25 cellular contexts compared by ENCODE assay signal in genomic region chr1:204242920-204243319, GRCh38. TPM values are rescaled to one million over a fixed set of nuclear protein-coding genes. Genes with fewer than 3 reads are reported as not detected.
DNase-seq lines count a peak whose midpoint lies in the region; ATAC-seq, FAIRE-seq and TF ChIP-seq lines count a peak whose summit lies in the region.
"Had no signal": no experiment of that assay in that cellular context is flagged by ENCODE, and none has a peak within 500 bp of the region (broad histone marks: within the 10 kb centered on the region; RNA-seq: fewer than 3 reads in every experiment).

No MANE protein-coding gene starts in this region.

- H3K4me2 ChIP-seq in HepG2 (ENCODE audit: low read depth, low read length) (no peak overlapping the region), SK-N-SH (no peak overlapping the region)
- H3K4me2 ChIP-seq: A549; BLaER1 treated with 17β-estradiol and CSF1 and Interleukin-3, amounts not matched to agents 10 nM and 100 nM; GM23338 had no signal

- CTCF ChIA-PET in HepG2 (lab: Yijun Ruan, JAX; ENCODE audit: low intra/inter-chr PET ratio, low total read pairs), result no interaction called here
- CTCF ChIA-PET in SK-N-SH (lab: Yijun Ruan, JAX), result interaction anchor here (1.1 to 1.3 kb wide), 4 partner anchors 36 to 121 kb away, joined by 3 to 4 read pairs (median 3); no protein-coding TSS in a partner anchor

- peaks cover 48 to 71% of the 10 kb centered on the region in 2 donors for H3K36me3 ChIP-seq in kidney (ENCODE audit: control insufficient read depth in 1 of 2, insufficient read depth in 2 of 2, low read length in 2 of 2)
- peaks cover 7 to 12% of the 10 kb centered on the region in 2 experiments; a peak in 2 of 5 replicates for H3K36me3 ChIP-seq in HepG2 (replicated peaks in 1 of 2; ENCODE audit: control insufficient read depth in 1 of 2, insufficient read depth in 2 of 2, low read length in 2 of 2)
- no peaks in the 10 kb centered on the region for H3K36me3 ChIP-seq in upper lobe of right lung
- H3K36me3 ChIP-seq in SK-N-SH (replicated peaks in 1 of 2; ENCODE audit: control insufficient read depth in 1 of 2, insufficient read depth in 2 of 2, low read length in 1 of 2), result peaks cover 0 to 3% of the 10 kb centered on the region in 2 experiments
- H3K36me3 ChIP-seq: BLaER1 treated with 17β-estradiol and CSF1 and Interleukin-3, amounts not matched to agents 10 nM and 100 nM had no signal

- TF ChIP-seq EP300 in HepG2 (IDR thresholded peaks at IDR 0.05; ENCODE audit: low read depth in 2 of 2, low read length in 2 of 2) (no peak), HepG2 (CRISPR knock-in tag; IDR thresholded peaks at IDR 0.05; ENCODE audit: borderline replicate concordance) (no peak), SK-N-SH (IDR thresholded peaks at IDR 0.05; ENCODE audit: borderline replicate concordance in 1 of 2, low read depth in 1 of 2, low read length in 1 of 2) (no peak)

- TF ChIP-seq CTCF in kidney (IDR thresholded peaks at IDR 0.05; ENCODE audit: borderline replicate concordance, extremely low read depth, insufficient read depth), result no peak
- no peak for TF ChIP-seq CTCF in HepG2 (CRISPR knock-in tag; IDR thresholded peaks at IDR 0.05)
- no peak for TF ChIP-seq CTCF in upper lobe of right lung (IDR thresholded peaks at IDR 0.05)
- no peak for TF ChIP-seq CTCF in SK-N-SH (IDR thresholded peaks at IDR 0.05)

- H3K79me2 ChIP-seq in HepG2 (ENCODE audit: insufficient read depth, low read length), result no peaks in the 10 kb centered on the region
- no peaks in the 10 kb centered on the region for H3K79me2 ChIP-seq in SK-N-SH (ENCODE audit: insufficient read depth)

- H3K4me3 ChIP-seq in kidney (ENCODE audit: low read length in 2 of 2), result no peak overlapping the region
- no peak overlapping the region for H3K4me3 ChIP-seq in HepG2 (replicated peaks in 1 of 3; ENCODE audit: insufficient read depth in 1 of 3, low read depth in 2 of 3, low read length in 3 of 3)
- H3K4me3 ChIP-seq in upper lobe of right lung, result no peak overlapping the region
- no peak overlapping the region for H3K4me3 ChIP-seq in SK-N-SH (ENCODE audit: low read depth in 2 of 2, low read length in 1 of 2)
- H3K4me3 ChIP-seq: A549; BLaER1 treated with 17β-estradiol and CSF1 and Interleukin-3, amounts not matched to agents 10 nM and 100 nM; GM12878; GM23338 had no signal

- POLR2A ChIA-PET in HepG2 (lab: Yijun Ruan, JAX) (no interaction called here), SK-N-SH (lab: Yijun Ruan, JAX) (no interaction called here)

- in situ Hi-C loops in HepG2 (cut with HindIII; ENCODE audit: extremely low pct_ligation_motif_present, low pct_unique_long_range_greater_than_20kb), result no loop called here

- TF ChIP-seq RAD21 in HepG2 (CRISPR knock-in tag; IDR thresholded peaks at IDR 0.05), result no peak
- no peak for TF ChIP-seq RAD21 in SK-N-SH (IDR thresholded peaks at IDR 0.05; ENCODE audit: low read length)

- FAIRE-seq in kidney (lab: Jason Lieb, UNC), result no peak
- FAIRE-seq in HepG2 (lab: Jason Lieb, UNC), result no peak
- FAIRE-seq: A549, D721Med, GM12878 had no signal

- no peaks in the 10 kb centered on the region for H3K9me2 ChIP-seq in SK-N-SH

- no peaks in the 10 kb centered on the region for H3K9me3 ChIP-seq in kidney (ENCODE audit: control insufficient read depth in 1 of 2, low read length in 2 of 2)
- H3K9me3 ChIP-seq in HepG2 (ENCODE audit: low read length), result no peaks in the 10 kb centered on the region
- no peaks in the 10 kb centered on the region for H3K9me3 ChIP-seq in upper lobe of right lung
- H3K9me3 ChIP-seq in SK-N-SH, result no peaks in the 10 kb centered on the region
- H3K9me3 ChIP-seq: A549; BE2C; BLaER1 treated with 17β-estradiol and CSF1 and Interleukin-3, amounts not matched to agents 10 nM and 100 nM had no signal

- WGBS in HepG2 (ENCODE audit: low lambda C conversion rate), result 98% methylated on average over 8 of the region's 10 CpGs
- 69% methylated on average over 8 of the region's 10 CpGs for WGBS in SK-N-SH (ENCODE audit: low lambda C conversion rate)

- peak; percentile 74 for DNase-seq in kidney
- DNase-seq in HepG2 (ENCODE audit: low spot score), result no peak
- DNase-seq in upper lobe of right lung, result no peak
- no peak for DNase-seq in NK-92 (lab: John Stamatoyannopoulos, UW; ENCODE audit: unreplicated experiment)
- no peak for DNase-seq in SK-N-SH
- DNase-seq: 8988T; ACHN; AML-193; BE2C; CD4-positive, alpha-beta T cell; CD8-positive, alpha-beta memory T cell; DMS 273 treated with DMSO at 0.1 percent for 48 hours; DMS79; EL; GDM1; H9 had no signal

- H3K27me3 ChIP-seq in HepG2 (ENCODE audit: control insufficient read depth in 1 of 2, insufficient read depth in 2 of 2, low read length in 2 of 2) (no peaks in the 10 kb centered on the region), upper lobe of right lung (no peaks in the 10 kb centered on the region), SK-N-SH (ENCODE audit: insufficient read depth) (no peaks in the 10 kb centered on the region)
- H3K27me3 ChIP-seq: BE2C; BLaER1 treated with 17β-estradiol and CSF1 and Interleukin-3, amounts not matched to agents 10 nM and 100 nM had no signal

- no peaks in the 10 kb centered on the region for H4K20me1 ChIP-seq in HepG2 (ENCODE audit: insufficient read depth, low read length)
- H4K20me1 ChIP-seq in SK-N-SH (ENCODE audit: insufficient read depth), result no peaks in the 10 kb centered on the region
- H4K20me1 ChIP-seq: BLaER1 treated with 17β-estradiol and CSF1 and Interleukin-3, amounts not matched to agents 10 nM and 100 nM had no signal

- ATAC-seq in HepG2 (no peak), upper lobe of right lung (peak; percentile 31), HG02759 (IDR thresholded peaks at IDR 0.05; ENCODE audit: unreplicated experiment) (no peak)
- ATAC-seq: A549, GM12878, HCT116 had no signal

- no peak overlapping the region for H2AFZ ChIP-seq in HepG2 (ENCODE audit: low read length)
- no peak overlapping the region for H2AFZ ChIP-seq in SK-N-SH (ENCODE audit: low read depth)
- H2AFZ ChIP-seq: GM23338 had no signal

- H3K4me1 ChIP-seq in kidney (ENCODE audit: control insufficient read depth in 1 of 2, insufficient read depth in 1 of 2, low read depth in 1 of 2, low read length in 2 of 2) (no peaks in the 10 kb centered on the region), HepG2 (ENCODE audit: insufficient read depth, low read length) (no peaks in the 10 kb centered on the region), upper lobe of right lung (no peaks in the 10 kb centered on the region), SK-N-SH (ENCODE audit: control insufficient read depth in 1 of 2, insufficient read depth in 2 of 2, low read depth in 1 of 2, low read length in 1 of 2) (no peaks in the 10 kb centered on the region)
- H3K4me1 ChIP-seq: A549, BE2C had no signal

- no peak overlapping the region for H3K27ac ChIP-seq in kidney (ENCODE audit: low read depth in 2 of 2, low read length in 2 of 2)
- H3K27ac ChIP-seq in HepG2 (ENCODE audit: extremely low read length, insufficient read depth, low read length), result no peak overlapping the region
- H3K27ac ChIP-seq in upper lobe of right lung, result no peak overlapping the region
- no peak overlapping the region for H3K27ac ChIP-seq in SK-N-SH (ENCODE audit: low read depth in 2 of 2, low read length in 1 of 2)
- H3K27ac ChIP-seq: A549; BLaER1 treated with 17β-estradiol and CSF1 and Interleukin-3, amounts not matched to agents 10 nM and 100 nM had no signal

- H3K9ac ChIP-seq in kidney (ENCODE audit: low read length in 2 of 2), result no peak overlapping the region
- no peak overlapping the region for H3K9ac ChIP-seq in HepG2 (ENCODE audit: insufficient read depth, low read depth, low read length)
- no peak overlapping the region for H3K9ac ChIP-seq in SK-N-SH
- H3K9ac ChIP-seq: BLaER1 treated with 17β-estradiol and CSF1 and Interleukin-3, amounts not matched to agents 10 nM and 100 nM had no signal

- BruUV-seq in HepG2 (replicated peaks; lab: Mats Ljungman, UMichigan), result no TSS peak

- no peak for TF ChIP-seq POLR2A in HepG2 (IDR thresholded peaks at IDR 0.05; ENCODE audit: insufficient read depth in 1 of 2, low read depth in 2 of 2, low read length in 2 of 2)

- H3F3A ChIP-seq in SK-N-SH (replicated peaks; ENCODE audit: insufficient read depth), result no peaks in the 10 kb centered on the region

- intact Hi-C loops in kidney (cut with DNase I) (no loop called here), HepG2 (cut with micrococcal nuclease; ENCODE audit: unreplicated experiment) (no loop called here), upper lobe of right lung (cut with DNase I) (no loop called here)

RNA-seq across cellular contexts. Expression of gene GOLT1A, which starts 29.1 kb away (rescaled TPM):
- total RNA-seq in kidney (8.9 TPM), HepG2 (2016; rRNA removed; fragmentation: Illumina TruSeq; extraction: Trizol) (19.4 and 28.0 TPM in 2 replicates), upper lobe of right lung (22.4 TPM)
- polyA plus RNA-seq in kidney (ENCODE audit: insufficient read depth, low read depth, low replicate concordance) (47.7 TPM), HepG2 (2011; rRNA removed) (25.8 and 32.8 TPM in 2 replicates), SK-N-SH (2012; rRNA removed) (not detected in 2 replicates)
- total RNA-seq in HepG2 (2016; cell fraction: cytosol; rRNA removed; fragmentation: Illumina TruSeq; extraction: Trizol; ENCODE audit: low read depth), result 29.6 and 30.2 TPM in 2 replicates
- 19.8 and 27.6 TPM in 2 replicates for total RNA-seq in HepG2 (2016; cell fraction: insoluble cytoplasmic fraction; rRNA removed; fragmentation: Illumina TruSeq; extraction: Trizol)
- total RNA-seq in HepG2 (2016; cell fraction: membrane; rRNA removed; fragmentation: Illumina TruSeq; extraction: Trizol), result 35.4 and 36.5 TPM in 2 replicates
- 16.8 and 19.9 TPM in 2 replicates for total RNA-seq in HepG2 (2016; cell fraction: nucleus; rRNA removed; fragmentation: Illumina TruSeq; extraction: Trizol)
- 35.0 and 36.4 TPM in 2 replicates for polyA plus RNA-seq in HepG2 (2011; cell fraction: cytosol; rRNA removed)
- 42.2 and 45.6 TPM in 2 replicates for polyA plus RNA-seq in HepG2 (2011; cell fraction: nucleus; rRNA removed)
- 26.5 and 27.0 TPM in 2 replicates for polyA plus RNA-seq in HepG2 (2012)
- 37.9 and 41.7 TPM in 2 replicates for polyA plus RNA-seq in HepG2 (2016; cell fraction: cytosol; fragmentation: Illumina TruSeq; extraction: Trizol; ENCODE audit: low read depth)
- polyA plus RNA-seq in HepG2 (2016; cell fraction: insoluble cytoplasmic fraction; fragmentation: Illumina TruSeq; extraction: Trizol; ENCODE audit: low read depth), result 21.1 and 24.0 TPM in 2 replicates
- polyA plus RNA-seq in HepG2 (2016; cell fraction: membrane; fragmentation: Illumina TruSeq; extraction: Trizol; ENCODE audit: low read depth), result 39.7 and 40.2 TPM in 2 replicates
- polyA plus RNA-seq in HepG2 (2016; cell fraction: nucleus; fragmentation: Illumina TruSeq; extraction: Trizol; ENCODE audit: insufficient read depth, low read depth), result 35.0 and 45.5 TPM in 2 replicates
- polyA minus RNA-seq in HepG2 (2011; rRNA and poly(A)+ RNA removed; ENCODE audit: low replicate concordance), result 37.1 TPM in 1 of 2 replicates, not detected in the other
- 13.6 and 16.0 TPM in 2 replicates for polyA minus RNA-seq in HepG2 (2011; cell fraction: cytosol; rRNA and poly(A)+ RNA removed)
- 7.2 and 9.8 TPM in 2 replicates for polyA minus RNA-seq in HepG2 (2011; cell fraction: nucleus; rRNA and poly(A)+ RNA removed)
- polyA plus RNA-seq in SK-N-SH (2012; cell fraction: cytosol; rRNA removed), result 0.04 and 0.05 TPM in 2 replicates
- polyA plus RNA-seq in SK-N-SH (2012; cell fraction: nucleus; rRNA removed), result not detected in 2 replicates
- total RNA-seq: CD8-positive, alpha-beta memory T cell; GM12878; H4 had no signal
- polyA plus RNA-seq: CD14-positive monocyte; CD8-positive, alpha-beta memory T cell had no signal

RNA-seq across cellular contexts. Expression of gene KISS1, which starts 46.6 kb away (rescaled TPM):
- 0.50 TPM for total RNA-seq in kidney
- 25.2 TPM for polyA plus RNA-seq in kidney (ENCODE audit: insufficient read depth, low read depth, low replicate concordance)
- total RNA-seq in HepG2 (2016; rRNA removed; fragmentation: Illumina TruSeq; extraction: Trizol), result 0.80 TPM in 1 of 2 replicates, not detected in the other
- 1.4 TPM in 1 of 2 replicates, not detected in the other for total RNA-seq in HepG2 (2016; cell fraction: cytosol; rRNA removed; fragmentation: Illumina TruSeq; extraction: Trizol; ENCODE audit: low read depth)
- 0.58 and 1.2 TPM in 2 replicates for total RNA-seq in HepG2 (2016; cell fraction: insoluble cytoplasmic fraction; rRNA removed; fragmentation: Illumina TruSeq; extraction: Trizol)
- 1.5 TPM in 2 replicates for total RNA-seq in HepG2 (2016; cell fraction: membrane; rRNA removed; fragmentation: Illumina TruSeq; extraction: Trizol)
- total RNA-seq in HepG2 (2016; cell fraction: nucleus; rRNA removed; fragmentation: Illumina TruSeq; extraction: Trizol), result not detected in 2 replicates
- 0.24 and 0.33 TPM in 2 replicates for polyA plus RNA-seq in HepG2 (2011; rRNA removed)
- 0.21 and 0.93 TPM in 2 replicates for polyA plus RNA-seq in HepG2 (2011; cell fraction: cytosol; rRNA removed)
- 0.76 and 0.81 TPM in 2 replicates for polyA plus RNA-seq in HepG2 (2011; cell fraction: nucleus; rRNA removed)
- not detected in 2 replicates for polyA plus RNA-seq in HepG2 (2012)
- polyA plus RNA-seq in HepG2 (2016; cell fraction: cytosol; fragmentation: Illumina TruSeq; extraction: Trizol; ENCODE audit: low read depth), result 0.86 and 0.96 TPM in 2 replicates
- polyA plus RNA-seq in HepG2 (2016; cell fraction: insoluble cytoplasmic fraction; fragmentation: Illumina TruSeq; extraction: Trizol; ENCODE audit: low read depth), result not detected in 2 replicates
- polyA plus RNA-seq in HepG2 (2016; cell fraction: membrane; fragmentation: Illumina TruSeq; extraction: Trizol; ENCODE audit: low read depth), result 0.51 and 0.60 TPM in 2 replicates
- polyA plus RNA-seq in HepG2 (2016; cell fraction: nucleus; fragmentation: Illumina TruSeq; extraction: Trizol; ENCODE audit: insufficient read depth, low read depth), result not detected in 2 replicates
- polyA minus RNA-seq in HepG2 (2011; rRNA and poly(A)+ RNA removed; ENCODE audit: low replicate concordance), result not detected in 2 replicates
- polyA minus RNA-seq in HepG2 (2011; cell fraction: cytosol; rRNA and poly(A)+ RNA removed), result not detected in 2 replicates
- polyA minus RNA-seq in HepG2 (2011; cell fraction: nucleus; rRNA and poly(A)+ RNA removed), result not detected in 2 replicates
- total RNA-seq in upper lobe of right lung, result 2.9 TPM
- 0.10 TPM in 1 of 2 replicates, not detected in the other for polyA plus RNA-seq in SK-N-SH (2012; rRNA removed)
- 0.08 TPM in 1 of 2 replicates, not detected in the other for polyA plus RNA-seq in SK-N-SH (2012; cell fraction: cytosol; rRNA removed)
- 0.12 TPM in 1 of 2 replicates, not detected in the other for polyA plus RNA-seq in SK-N-SH (2012; cell fraction: nucleus; rRNA removed)
- total RNA-seq: CD4-positive, alpha-beta T cell; CD8-positive, alpha-beta memory T cell; GM12878; GM23338; H4 had no signal
- polyA plus RNA-seq: CD14-positive monocyte; CD8-positive, alpha-beta memory T cell; GM12878; GM23338 had no signal
